Comparison of ENCODE assay signal across 14 cellular contexts in the genomic region with DNA sequence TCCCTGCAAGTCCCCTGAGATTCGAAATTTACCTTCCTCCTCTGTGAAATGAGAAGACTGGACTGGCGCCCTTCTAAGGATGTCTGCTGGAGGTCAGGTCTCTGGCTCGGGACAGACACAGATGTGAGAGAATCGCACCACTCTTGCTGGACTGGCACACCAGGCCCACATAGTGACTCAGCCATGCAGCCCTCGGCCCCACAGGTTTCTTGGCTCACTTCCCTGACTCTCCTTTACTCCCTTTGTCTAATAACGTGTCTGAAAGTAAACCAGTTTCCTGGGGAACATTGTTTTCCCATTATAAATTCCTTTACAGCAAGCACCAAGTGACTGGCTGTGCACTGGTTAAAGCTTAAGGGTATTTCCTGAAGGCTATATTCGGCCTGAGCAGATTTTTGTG.
A peak's percentile ranks its signal among the peaks of the same experiment; 100 is the strongest.
DNase-seq lines count a peak whose midpoint lies in the region; ATAC-seq and TF ChIP-seq lines count a peak whose summit lies in the region.
"Had no signal": no experiment of that assay in that cellular context is flagged by ENCODE, and none has a peak within 500 bp of the region (broad histone marks: within the 10 kb centered on the region; RNA-seq: fewer than 3 reads in every experiment).

No MANE protein-coding gene starts in this region.

- in situ Hi-C loops in astrocyte of the cerebellum (cut with HindIII; ENCODE audit: low sequenced_read_pairs), result no loop called here

- ATAC-seq in CD4-positive, alpha-beta T cell (ENCODE audit: poor library complexity), result no peak

- H3K9me3 Mint-ChIP-seq in activated naive CD4-positive, alpha-beta T cell treated with anti-CD3 and anti-CD28 coated beads, Interleukin-2, amount 50 U/mL, for 24 hours, result peaks cover 6% of the 10 kb centered on the region
- peaks cover 13% of the 10 kb centered on the region for H3K9me3 Mint-ChIP-seq in activated naive CD4-positive, alpha-beta T cell treated with anti-CD3 and anti-CD28 coated beads for 36 hours
- peaks cover 0 to 11% (median 3%) of the 10 kb centered on the region in 7 donors for H3K9me3 Mint-ChIP-seq in CD14-positive monocyte
- peaks cover 4% of the 10 kb centered on the region for H3K9me3 Mint-ChIP-seq in CD4-positive, alpha-beta T cell

- H3K27me3 ChIP-seq in CD4-positive, alpha-beta T cell (ENCODE audit: control insufficient read depth, insufficient read depth, low read length), result no peaks in the 10 kb centered on the region

- POLR2A ChIA-PET in CD4-positive, alpha-beta T cell (lab: Charles Lee), result no interaction called here

- peaks cover 1% of the 10 kb centered on the region for H3K36me3 Mint-ChIP-seq in activated naive CD4-positive, alpha-beta T cell treated with anti-CD3 and anti-CD28 coated beads, Interleukin-2, amount 50 U/mL, for 24 hours
- H3K36me3 Mint-ChIP-seq in activated naive CD4-positive, alpha-beta T cell treated with anti-CD3 and anti-CD28 coated beads for 36 hours (ENCODE audit: low read depth), result no peaks in the 10 kb centered on the region
- no peaks in the 10 kb centered on the region for H3K36me3 Mint-ChIP-seq in CD14-positive monocyte
- H3K36me3 Mint-ChIP-seq in CD4-positive, alpha-beta T cell (ENCODE audit: low read depth), result no peaks in the 10 kb centered on the region

- peak overlapping the region; percentile 46 for H3K27ac Mint-ChIP-seq in activated naive CD4-positive, alpha-beta T cell treated with anti-CD3 and anti-CD28 coated beads, Interleukin-2, amount 50 U/mL, for 24 hours
- H3K27ac Mint-ChIP-seq in activated naive CD4-positive, alpha-beta T cell treated with anti-CD3 and anti-CD28 coated beads for 36 hours, result no peak overlapping the region
- H3K27ac Mint-ChIP-seq in CD14-positive monocyte, result no peak overlapping the region
- H3K27ac Mint-ChIP-seq in CD4-positive, alpha-beta T cell, result no peak overlapping the region

- H3K27me3 Mint-ChIP-seq in activated naive CD4-positive, alpha-beta T cell treated with anti-CD3 and anti-CD28 coated beads, Interleukin-2, amount 50 U/mL, for 24 hours, result peaks cover 7% of the 10 kb centered on the region
- H3K27me3 Mint-ChIP-seq in activated naive CD4-positive, alpha-beta T cell treated with anti-CD3 and anti-CD28 coated beads for 36 hours (ENCODE audit: low read depth), result peaks cover 3% of the 10 kb centered on the region
- peaks cover 0 to 3% (median 0%) of the 10 kb centered on the region in 3 donors for H3K27me3 Mint-ChIP-seq in CD14-positive monocyte (ENCODE audit: low read depth in 3 of 3)
- no peaks in the 10 kb centered on the region for H3K27me3 Mint-ChIP-seq in CD4-positive, alpha-beta T cell

- H3K4me3 ChIP-seq in astrocyte of the cerebellum (ENCODE audit: low read depth, low read length), result no peak overlapping the region
- H3K4me3 ChIP-seq in fibroblast of pulmonary artery (replicated peaks; ENCODE audit: low read depth, low read length), result no peak overlapping the region
- H3K4me3 ChIP-seq: lower lobe of right lung had no signal

- no peak overlapping the region for H3K4me3 Mint-ChIP-seq in activated naive CD4-positive, alpha-beta T cell treated with anti-CD3 and anti-CD28 coated beads, Interleukin-2, amount 50 U/mL, for 24 hours
- no peak overlapping the region for H3K4me3 Mint-ChIP-seq in activated naive CD4-positive, alpha-beta T cell treated with anti-CD3 and anti-CD28 coated beads for 36 hours
- no peak overlapping the region for H3K4me3 Mint-ChIP-seq in CD14-positive monocyte
- no peak overlapping the region for H3K4me3 Mint-ChIP-seq in CD4-positive, alpha-beta T cell

- H3K9me3 ChIP-seq in CD4-positive, alpha-beta T cell (ENCODE audit: control insufficient read depth, low read length), result no peaks in the 10 kb centered on the region
- H3K9me3 ChIP-seq: lower lobe of right lung had no signal

- no peak for DNase-seq in activated naive CD4-positive, alpha-beta T cell treated with anti-CD3 and anti-CD28 coated beads for 36 hours
- DNase-seq in astrocyte of the cerebellum (ENCODE audit: low read depth), result peak; percentile 87
- peak; percentile 78 for DNase-seq in fibroblast of pulmonary artery (ENCODE audit: low read depth)
- DNase-seq in smooth muscle cell of the brain vasculature (ENCODE audit: low read depth, low spot score), result peak; percentile 44
- DNase-seq in CD14-positive monocyte (ENCODE audit: low spot score), result no peak
- no peak for DNase-seq in activated gamma-delta T cell (lab: John Stamatoyannopoulos, UW)
- no peak for DNase-seq in CD4-positive, alpha-beta T cell
- DNase-seq: activated CD4-positive, alpha-beta T cell treated with anti-CD3 and anti-CD28 coated beads, Interleukin-2, amount 50 U/mL, for 1 hour; lower lobe of right lung; NCI-H2081; NCI-H774; nucleus accumbens; T-helper 9 cell had no signal

- intact Hi-C loops in activated naive CD4-positive, alpha-beta T cell treated with anti-CD3 and anti-CD28 coated beads for 36 hours (cut with micrococcal nuclease), result loop anchor here (5.0 kb wide), 1 partner anchor 139 kb away; no protein-coding TSS in a partner anchor
- intact Hi-C loops in CD14-positive monocyte (cut with micrococcal nuclease), result no loop called here
- intact Hi-C loops in CD4-positive, alpha-beta T cell (cut with DNase I, micrococcal nuclease), result no loop called here

- H3K27ac ChIP-seq in CD4-positive, alpha-beta T cell (ENCODE audit: low read depth, low read length), result no peak overlapping the region
- H3K27ac ChIP-seq: lower lobe of right lung had no signal

- peaks cover 5% of the 10 kb centered on the region for H3K4me1 Mint-ChIP-seq in activated naive CD4-positive, alpha-beta T cell treated with anti-CD3 and anti-CD28 coated beads, Interleukin-2, amount 50 U/mL, for 24 hours
- peaks cover 9% of the 10 kb centered on the region for H3K4me1 Mint-ChIP-seq in activated naive CD4-positive, alpha-beta T cell treated with anti-CD3 and anti-CD28 coated beads for 36 hours (ENCODE audit: low read depth)
- H3K4me1 Mint-ChIP-seq in CD14-positive monocyte, result no peaks in the 10 kb centered on the region
- peaks cover 8% of the 10 kb centered on the region for H3K4me1 Mint-ChIP-seq in CD4-positive, alpha-beta T cell (ENCODE audit: low read depth)

- CTCF ChIA-PET in activated naive CD4-positive, alpha-beta T cell treated with anti-CD3 and anti-CD28 coated beads for 36 hours (lab: Charles Lee), result interaction anchor here (1.1 kb wide), 1 partner anchor 422 kb away, joined by 3 read pairs; no protein-coding TSS in a partner anchor
- CTCF ChIA-PET in CD4-positive, alpha-beta T cell (lab: Charles Lee), result no interaction called here

- TF ChIP-seq CTCF in astrocyte of the cerebellum (IDR thresholded peaks at IDR 0.05; ENCODE audit: low read depth, low read length, missing control alignments) (no peak), fibroblast of pulmonary artery (IDR thresholded peaks at IDR 0.05; ENCODE audit: low read length, missing control alignments) (no peak), CD14-positive monocyte (IDR thresholded peaks at IDR 0.05) (no peak)
- TF ChIP-seq CTCF in CD4-positive, alpha-beta T cell (IDR thresholded peaks at IDR 0.05), result no peak

Comparison
In these comparisons a context has a peak if more than half of its experiments do, and no peak if none do; other contexts are left out.
1. DNase-seq: peak in astrocyte of the cerebellum (single experiment), fibroblast of pulmonary artery (single experiment) and smooth muscle cell of the brain vasculature (single experiment); none in activated naive CD4-positive, alpha-beta T cell treated with anti-CD3 and anti-CD28 coated beads for 36 hours (single experiment), CD14-positive monocyte (single experiment), activated gamma-delta T cell (single experiment) and CD4-positive, alpha-beta T cell (0 of 10).